ENCODE assay signal across 1 cellular context in genomic region chr6:6331393-6331792, GRCh38.
TF ChIP-seq lines count a peak whose summit lies in the region.

No MANE protein-coding gene starts in this region.

TF ChIP-seq in GM12878, 131 proteins besides CTCF, POLR2A, EP300 and RAD21 (continued from another document and continues in another):
- peak; percentile 96 for TF ChIP-seq SKIL (IDR thresholded peaks at IDR 0.05; ENCODE audit: low read depth, poor library complexity, severe bottlenecking)
- TF ChIP-seq NFIC (IDR thresholded peaks at IDR 0.05; ENCODE audit: low read depth, low read length) = peak; percentile 92
- peak; percentile 99 for TF ChIP-seq TCF12 (IDR thresholded peaks at IDR 0.05; ENCODE audit: low read depth, low read length)
- peak; percentile 84 for TF ChIP-seq CBX5 (IDR thresholded peaks at IDR 0.05; ENCODE audit: low read depth)
- peak; percentile 53; the same call in 1 of the 2 replicates for TF ChIP-seq CHD2 (IDR thresholded peaks at IDR 0.05; ENCODE audit: borderline replicate concordance, low read depth, low read length)
- 0 out of 4 replicates have a peak, but pooled peaks of 1 of the 2 experiments have one; percentile 60 for TF ChIP-seq SRF (IDR thresholded peaks at IDR 0.05; ENCODE audit: low read depth in 2 of 2, low read length in 2 of 2)
- no peak for TF ChIP-seq HDGF (IDR thresholded peaks at IDR 0.05)
- TF ChIP-seq CHD4 (IDR thresholded peaks at IDR 0.05) = no peak
- no peak for TF ChIP-seq REST (IDR thresholded peaks at IDR 0.05; ENCODE audit: low read depth, low read length)
- no peak for TF ChIP-seq ZBTB33 (IDR thresholded peaks at IDR 0.05)
- TF ChIP-seq ZBTB11 (CRISPR knock-in tag; IDR thresholded peaks at IDR 0.05) = no peak
- TF ChIP-seq SMAD1 (IDR thresholded peaks at IDR 0.05; ENCODE audit: low read depth, partially characterized antibody) = peak; percentile 64
- TF ChIP-seq ATF7 (IDR thresholded peaks at IDR 0.05; ENCODE audit: low read depth) = peak; percentile 75
- peak; percentile 90 for TF ChIP-seq MEF2A (IDR thresholded peaks at IDR 0.05; ENCODE audit: insufficient read depth, low read depth, low read length)
- TF ChIP-seq ZNF274 (IDR thresholded peaks at IDR 0.05; ENCODE audit: insufficient read depth, insufficient read length) = no peak
- TF ChIP-seq KLF5 (IDR thresholded peaks at IDR 0.05; ENCODE audit: partially characterized antibody) = no peak
- TF ChIP-seq NRF1 (conservative IDR thresholded peaks at IDR 0.05; ENCODE audit: low read depth, low read length) = no peak
- TF ChIP-seq ATF3 (IDR thresholded peaks at IDR 0.05; ENCODE audit: borderline replicate concordance, extremely low read depth, low read depth, low read length) = no peak
- TF ChIP-seq HDAC6 (IDR thresholded peaks at IDR 0.05; ENCODE audit: unreplicated experiment) = no peak
- TF ChIP-seq WRNIP1 (IDR thresholded peaks at IDR 0.05; ENCODE audit: borderline replicate concordance, low read depth, low read length) = no peak
- peak; percentile 61; the same call in 1 of the 2 replicates for TF ChIP-seq BACH1 (IDR thresholded peaks at IDR 0.05; ENCODE audit: borderline replicate concordance)
- TF ChIP-seq MYC (IDR thresholded peaks at IDR 0.05; ENCODE audit: insufficient read depth, insufficient read length, insufficient replicate concordance, low read length, severe bottlenecking) = no peak
- no peak for TF ChIP-seq KAT2A (conservative IDR thresholded peaks at IDR 0.05; ENCODE audit: control insufficient read depth, low read depth, low read length)
- TF ChIP-seq HDAC2 (IDR thresholded peaks at IDR 0.05) = no peak
- no peak for TF ChIP-seq E2F8 (IDR thresholded peaks at IDR 0.05; ENCODE audit: low read depth, partially characterized antibody)
- TF ChIP-seq JUNB (IDR thresholded peaks at IDR 0.05) = peak; percentile 97
- TF ChIP-seq CEBPB (IDR thresholded peaks at IDR 0.05; ENCODE audit: borderline replicate concordance in 1 of 2, low read depth in 2 of 2, low read length in 2 of 2) = no peak
- TF ChIP-seq CUX1 (IDR thresholded peaks at IDR 0.05; ENCODE audit: insufficient replicate concordance, low read depth, low read length) = peak; percentile 96
- peak; percentile 96; the same call in 1 of the 2 replicates for TF ChIP-seq TCF3 (IDR thresholded peaks at IDR 0.05; ENCODE audit: borderline replicate concordance, insufficient read depth, low read depth, low read length)
- no peak for TF ChIP-seq SUZ12 (IDR thresholded peaks at IDR 0.05; ENCODE audit: unreplicated experiment)
- no peak for TF ChIP-seq BRCA1 (IDR thresholded peaks at IDR 0.05; ENCODE audit: low read depth, low read length)
- no peak for TF ChIP-seq RCOR1 (conservative IDR thresholded peaks at IDR 0.05; ENCODE audit: low read depth, low read length)
- peak; percentile 93 for TF ChIP-seq ATF2 (IDR thresholded peaks at IDR 0.05; ENCODE audit: low read length)
